18 cellular contexts compared by ENCODE assay signal in genomic region chr1:192571706-192572105, GRCh38. TPM values are rescaled to one million over a fixed set of nuclear protein-coding genes. Genes with fewer than 3 reads are reported as not detected.
DNase-seq lines count a peak whose midpoint lies in the region; ATAC-seq lines count a peak whose summit lies in the region.
"Had no signal": no experiment of that assay in that cellular context is flagged by ENCODE, and none has a peak within 500 bp of the region (broad histone marks: within the 10 kb centered on the region; RNA-seq: fewer than 3 reads in every experiment).

No MANE protein-coding gene starts in this region.

- POLR2A ChIA-PET in CD4-positive, alpha-beta memory T cell (lab: Charles Lee; ENCODE audit: partially characterized antibody), result interaction anchor here (0.6 to 4.6 kb wide), 7 partner anchors 9 to 235 kb away, joined by 3 to 15 read pairs (median 3); no protein-coding TSS in a partner anchor
- POLR2A ChIA-PET in T-cell (lab: Charles Lee), result interaction anchor here (0.8 to 1.4 kb wide), 2 partner anchors 10 to 33 kb away, joined by 3 to 5 read pairs; no protein-coding TSS in a partner anchor

- CTCF ChIA-PET in CD4-positive, alpha-beta memory T cell (lab: Charles Lee; ENCODE audit: partially characterized antibody), result interaction anchor here (0.8 to 1.5 kb wide), 5 partner anchors 9 to 30 kb away, joined by 3 to 4 read pairs (median 4); no protein-coding TSS in a partner anchor
- CTCF ChIA-PET in T-cell (lab: Charles Lee), result interaction anchor here (0.7 to 2.5 kb wide), 6 partner anchors 26 to 98 kb away, joined by 3 to 9 read pairs (median 4); no protein-coding TSS in a partner anchor

- peak overlapping the region in 7 of 8 donors; percentile 14 to 62 (median 46) for H3K4me3 Mint-ChIP-seq in CD4-positive, alpha-beta memory T cell
- H3K4me3 Mint-ChIP-seq in T-cell (peak overlapping the region in 1 of 3 donors; percentile 9), immature natural killer cell (no peak overlapping the region)
- H3K4me3 Mint-ChIP-seq: type B pancreatic cell had no signal

- H3K27me3 ChIP-seq in CD4-positive, alpha-beta memory T cell (ENCODE audit: insufficient read depth, low read length), result no peaks in the 10 kb centered on the region
- H3K27me3 ChIP-seq: BE2C, brain microvascular endothelial cell, foreskin keratinocyte had no signal

- H3K27ac Mint-ChIP-seq in CD4-positive, alpha-beta memory T cell, result peak overlapping the region; percentile 77 to 90 (median 86)
- H3K27ac Mint-ChIP-seq in T-cell (peak overlapping the region; percentile 65 to 72), immature natural killer cell (peak overlapping the region; percentile 30 to 96 (median 74))
- H3K27ac Mint-ChIP-seq: type B pancreatic cell had no signal

- ATAC-seq in activated CD4-positive, CD25-positive, alpha-beta regulatory T cell treated with anti-CD3 and anti-CD28 coated beads, Interleukin-2, amount 50 U/mL, for 24 hours, result peak; percentile 14 to 40
- peak in 3 of 4 experiments; percentile 21 to 30 (median 29) for ATAC-seq in T-cell (replicated peaks in 1 of 4)
- ATAC-seq: esophagus mucosa, foreskin keratinocyte, left cardiac atrium had no signal

- intact Hi-C loops in CD4-positive, alpha-beta memory T cell (cut with micrococcal nuclease), result no loop called here

- no peaks in the 10 kb centered on the region for H3K36me3 ChIP-seq in CD4-positive, alpha-beta memory T cell (ENCODE audit: insufficient read depth, low read length)
- H3K36me3 ChIP-seq: BE2C, brain microvascular endothelial cell had no signal

- H3K4me1 ChIP-seq in CD4-positive, alpha-beta memory T cell (ENCODE audit: insufficient read depth, low read length), result peaks cover 69% of the 10 kb centered on the region
- H3K4me1 ChIP-seq: BE2C, foreskin keratinocyte had no signal

- H3K27me3 Mint-ChIP-seq in CD4-positive, alpha-beta memory T cell, result peaks cover 0 to 3% of the 10 kb centered on the region in 2 donors
- no peaks in the 10 kb centered on the region for H3K27me3 Mint-ChIP-seq in T-cell
- peaks cover 7 to 8% (median 8%) of the 10 kb centered on the region in 3 donors for H3K27me3 Mint-ChIP-seq in immature natural killer cell (ENCODE audit: low read depth in 3 of 3)
- H3K27me3 Mint-ChIP-seq: type B pancreatic cell had no signal

- H3K9me3 Mint-ChIP-seq in CD4-positive, alpha-beta memory T cell, result peaks cover 0 to 16% (median 11%) of the 10 kb centered on the region in 8 donors
- H3K9me3 Mint-ChIP-seq in T-cell (peaks cover 4 to 15% (median 7%) of the 10 kb centered on the region in 3 donors), immature natural killer cell (peaks cover 0 to 6% (median 0%) of the 10 kb centered on the region in 6 donors)

- H3K9me3 ChIP-seq in CD4-positive, alpha-beta memory T cell (ENCODE audit: control insufficient read depth in 1 of 2, low read length in 2 of 2), result no peaks in the 10 kb centered on the region
- H3K9me3 ChIP-seq: BE2C had no signal

- H3K4me3 ChIP-seq in CD4-positive, alpha-beta memory T cell (ENCODE audit: low read length in 2 of 2), result no peak overlapping the region

- peak overlapping the region; percentile 22 for H3K27ac ChIP-seq in CD4-positive, alpha-beta memory T cell (ENCODE audit: low read depth, low read length)
- H3K27ac ChIP-seq: brain microvascular endothelial cell, foreskin keratinocyte had no signal

- peaks cover 41 to 63% (median 52%) of the 10 kb centered on the region in 4 donors for H3K4me1 Mint-ChIP-seq in CD4-positive, alpha-beta memory T cell
- H3K4me1 Mint-ChIP-seq in T-cell, result peaks cover 62 to 70% (median 64%) of the 10 kb centered on the region in 3 donors
- peaks cover 40 to 54% of the 10 kb centered on the region in 2 donors for H3K4me1 Mint-ChIP-seq in immature natural killer cell

- peaks cover 9 to 12% of the 10 kb centered on the region in 2 donors for H3K36me3 Mint-ChIP-seq in CD4-positive, alpha-beta memory T cell
- peaks cover 12% of the 10 kb centered on the region for H3K36me3 Mint-ChIP-seq in T-cell
- H3K36me3 Mint-ChIP-seq in immature natural killer cell, result peaks cover 0 to 6% (median 6%) of the 10 kb centered on the region in 3 donors
- H3K36me3 Mint-ChIP-seq: type B pancreatic cell had no signal

- no peak for DNase-seq in activated CD4-positive, CD25-positive, alpha-beta regulatory T cell (lab: John Stamatoyannopoulos, UW)
- peak in 3 of 5 donors; percentile 25 to 45 (median 34) for DNase-seq in CD4-positive, alpha-beta memory T cell
- DNase-seq in T-cell (no peak), immature natural killer cell (no peak), NCI-H524 treated with DMSO at 0.1 percent for 48 hours (lab: John Stamatoyannopoulos, UW) (no peak), middle frontal gyrus (ENCODE audit: extremely low spot score, low spot score) (no peak)
- DNase-seq in stimulated activated naive CD4-positive, alpha-beta T cell treated with Interleukin-2 at 50 U/mL for 16 hours (lab: John Stamatoyannopoulos, UW), result no peak
- DNase-seq: BE2C; brain microvascular endothelial cell; effector CD8-positive, alpha-beta T cell; foreskin keratinocyte; Kasumi-1; left cardiac atrium; NCI-H1930; RPMI8226 had no signal

RNA-seq across cellular contexts. Expression of gene RGS1, which starts 3.9 kb away (rescaled TPM):
- 10 to 100 TPM in 1 of 2 experiments, 1 to 10 TPM in 1; 9.9 to 12.0 TPM for total RNA-seq in CD4-positive, alpha-beta memory T cell
- polyA plus RNA-seq in CD4-positive, alpha-beta memory T cell, result 100 to 1,000 TPM in 1 of 2 donors, 10 to 100 TPM in 1; 17.7 to 120 TPM
- total RNA-seq in T-cell, result 100 to 1,000 TPM in 2 of 5 donors, 10 to 100 TPM in 2, 1 to 10 TPM in 1; 7.1 to 439 (median 15.3) TPM
- 10 to 100 TPM; 35.5 to 51.9 (median 35.7) TPM for polyA plus RNA-seq in immature natural killer cell
- total RNA-seq: foreskin keratinocyte had no signal
- polyA plus RNA-seq: foreskin keratinocyte had no signal

Comparison
In these comparisons a context has a peak if more than half of its experiments do, and no peak if none do; other contexts are left out.
1. DNase-seq: peak in CD4-positive, alpha-beta memory T cell (3 of 5); none in activated CD4-positive, CD25-positive, alpha-beta regulatory T cell (0 of 4), T-cell (0 of 34), immature natural killer cell (0 of 3), stimulated activated naive CD4-positive, alpha-beta T cell treated with Interleukin-2 at 50 U/mL for 16 hours (single experiment), NCI-H524 treated with DMSO at 0.1 percent for 48 hours (single experiment) and middle frontal gyrus (single experiment).
2. H3K4me3 Mint-ChIP-seq: peak in CD4-positive, alpha-beta memory T cell (7 of 8); none in immature natural killer cell (0 of 5).
3. Peak in every context shown above with its lines, with median percentiles within 50 percentile points of each other: H3K27ac Mint-ChIP-seq.